8 cellular contexts compared by ENCODE assay signal in genomic region chr21:34745557-34746255, GRCh38.
DNase-seq lines count a peak whose midpoint lies in the region; ATAC-seq and TF ChIP-seq lines count a peak whose summit lies in the region.

No MANE protein-coding gene starts in this region.

- H3K27me3 Mint-ChIP-seq in activated CD4-positive, alpha-beta T cell treated with anti-CD3 and anti-CD28 coated beads for 36 hours, result peaks cover 1% of the 10 kb centered on the region

- ATAC-seq in GM18858 (IDR thresholded peaks at IDR 0.05; ENCODE audit: unreplicated experiment) (peak; percentile 80), HG03280 (IDR thresholded peaks at IDR 0.05; ENCODE audit: unreplicated experiment) (peak; percentile 83), right lobe of liver (peak; percentile 94 to 98 (median 96))
- ATAC-seq in activated CD4-positive, alpha-beta T cell treated with anti-CD3 and anti-CD28 coated beads for 36 hours, result peak; percentile 93

- peak; percentile 85 to 96 (median 87) for TF ChIP-seq CTCF in right lobe of liver (IDR thresholded peaks at IDR 0.05)

- H3K27me3 ChIP-seq in ACC112 (ENCODE audit: insufficient read depth, low read length) (no peaks in the 10 kb centered on the region), right lobe of liver (no peaks in the 10 kb centered on the region)

- H3K9me3 ChIP-seq in right lobe of liver, result no peaks in the 10 kb centered on the region

- no peak overlapping the region for H3K4me3 Mint-ChIP-seq in activated CD4-positive, alpha-beta T cell treated with anti-CD3 and anti-CD28 coated beads for 36 hours

- TF ChIP-seq POLR2A in right lobe of liver (IDR thresholded peaks at IDR 0.05), result no peak

- H3K79me2 ChIP-seq in ACC112 (ENCODE audit: control insufficient read depth, insufficient read depth, low read length, unreplicated experiment), result no peaks in the 10 kb centered on the region

- H3K9me3 Mint-ChIP-seq in activated CD4-positive, alpha-beta T cell treated with anti-CD3 and anti-CD28 coated beads for 36 hours (ENCODE audit: low read depth), result no peaks in the 10 kb centered on the region

- CTCF ChIA-PET in activated CD4-positive, alpha-beta T cell treated with anti-CD3 and anti-CD28 coated beads for 36 hours (lab: Charles Lee), result interaction anchor here (0.6 to 2.4 kb wide), 51 partner anchors 10 to 1359 kb away, joined by 3 to 14 read pairs (median 4); no protein-coding TSS in a partner anchor

- H3K4me3 ChIP-seq in ACC112 (ENCODE audit: low read depth, low read length) (peak overlapping the region; percentile 70), right lobe of liver (peak overlapping the region in 1 of 3 donors; percentile 11)

- H3K36me3 ChIP-seq in ACC112 (ENCODE audit: insufficient read depth, low read length), result no peaks in the 10 kb centered on the region
- H3K36me3 ChIP-seq in right lobe of liver, result no peaks in the 10 kb centered on the region

- peak overlapping the region; percentile 35 for H3K27ac Mint-ChIP-seq in activated CD4-positive, alpha-beta T cell treated with anti-CD3 and anti-CD28 coated beads for 36 hours

- POLR2A ChIA-PET in activated CD4-positive, alpha-beta T cell treated with anti-CD3 and anti-CD28 coated beads for 36 hours (lab: Charles Lee), result interaction anchor here (1.8 kb wide), 1 partner anchor 144 kb away, joined by 5 read pairs; no protein-coding TSS in a partner anchor

- WGBS in right lobe of liver (ENCODE audit: insufficient coverage, low coverage, low lambda C conversion rate, missing lambda C conversion rate), result 12% methylated on average over 12 of the region's 21 CpGs

- H3K27ac ChIP-seq in ACC112 (ENCODE audit: low read depth, low read length) (no peak overlapping the region; the same call in 1 of the 2 replicates), right lobe of liver (no peak overlapping the region)

- H3K4me1 ChIP-seq in ACC112 (ENCODE audit: control insufficient read depth, insufficient read depth, low read length, unreplicated experiment) (peaks cover 21% of the 10 kb centered on the region), right lobe of liver (no peaks in the 10 kb centered on the region)

- H3K4me1 Mint-ChIP-seq in activated CD4-positive, alpha-beta T cell treated with anti-CD3 and anti-CD28 coated beads for 36 hours, result peaks cover 5% of the 10 kb centered on the region

- DNase-seq in NCI-H510A (lab: John Stamatoyannopoulos, UW) (peak; percentile 67), dedifferentiated amniotic fluid mesenchymal stem cell (ENCODE audit: extremely low spot score) (peak; percentile 88), right lobe of liver (peak; percentile 66 to 71 (median 66))
- peak; percentile 77 for DNase-seq in activated CD4-positive, alpha-beta T cell treated with anti-CD3 and anti-CD28 coated beads for 36 hours
- peak; percentile 28 to 46 (median 45) for DNase-seq in stimulated activated CD4-positive, alpha-beta T cell treated with anti-CD3 and anti-CD28 coated beads, TNF-alpha, amount 100 ng/mL, for 24 hours (ENCODE audit: low read depth in 3 of 3)

- no peaks in the 10 kb centered on the region for H3K36me3 Mint-ChIP-seq in activated CD4-positive, alpha-beta T cell treated with anti-CD3 and anti-CD28 coated beads for 36 hours (ENCODE audit: low read depth)

- H2AFZ ChIP-seq in ACC112 (ENCODE audit: low read length, unreplicated experiment), result peak overlapping the region; percentile 85

- intact Hi-C loops in activated CD4-positive, alpha-beta T cell treated with anti-CD3 and anti-CD28 coated beads for 36 hours (cut with DNase I, micrococcal nuclease), result loop anchor here (1.0 to 10.0 kb wide), 10 partner anchors 53 to 1282 kb away; partner anchors contain the start of gene RUNX1 (in 1 of the 2)
- intact Hi-C loops in right lobe of liver (cut with DNase I), result loop anchor here in 1 of 2 donors (10.0 kb wide), 1 partner anchor 659 kb away; no protein-coding TSS in a partner anchor
